In genomic region chr20:32236048-32236533, GRCh38 we compare ENCODE assay signal across 1 cellular context.
TF ChIP-seq lines count a peak whose summit lies in the region.

No MANE protein-coding gene starts in this region.

TF ChIP-seq in HepG2, 621 proteins besides CTCF, POLR2A, EP300 and RAD21 (continues in another document):
- TF ChIP-seq SRSF4 (IDR thresholded peaks at IDR 0.05; ENCODE audit: low read depth, low read length, poor library complexity, severe bottlenecking), result no peak
- no peak for TF ChIP-seq ARNT (IDR thresholded peaks at IDR 0.05)
- peak; percentile 2; the same call in 1 of the 2 replicates for TF ChIP-seq STAT6 (CRISPR knock-in tag; IDR thresholded peaks at IDR 0.05; ENCODE audit: borderline replicate concordance)
- TF ChIP-seq CC2D1A (CRISPR knock-in tag; IDR thresholded peaks at IDR 0.05), result no peak
- 0 out of 2 replicates have a peak, but pooled peaks have one; percentile 1 for TF ChIP-seq ZGPAT (CRISPR knock-in tag; IDR thresholded peaks at IDR 0.05)
- no peak for TF ChIP-seq SMARCE1 (IDR thresholded peaks at IDR 0.05; ENCODE audit: borderline replicate concordance)
- no peak for TF ChIP-seq NR3C1 (CRISPR knock-in tag; IDR thresholded peaks at IDR 0.05)
- no peak for TF ChIP-seq AKNA (CRISPR knock-in tag; IDR thresholded peaks at IDR 0.05; ENCODE audit: borderline replicate concordance)
- TF ChIP-seq RERE (CRISPR knock-in tag; IDR thresholded peaks at IDR 0.05; ENCODE audit: low read depth), result no peak
- no peak for TF ChIP-seq ZNF724P (CRISPR knock-in tag; IDR thresholded peaks at IDR 0.05; ENCODE audit: borderline replicate concordance)
- 0 out of 2 replicates have a peak, but pooled peaks have one; percentile 20 for TF ChIP-seq HNF1A (IDR thresholded peaks at IDR 0.05; ENCODE audit: low read depth)
- TF ChIP-seq HNF1A (CRISPR knock-in tag; IDR thresholded peaks at IDR 0.05; ENCODE audit: borderline replicate concordance), result no peak
- no peak for TF ChIP-seq ZNF503 (CRISPR knock-in tag; IDR thresholded peaks at IDR 0.05)
- no peak for TF ChIP-seq HOXA5 (CRISPR knock-in tag; IDR thresholded peaks at IDR 0.05)
- TF ChIP-seq ZNF318 (CRISPR knock-in tag; IDR thresholded peaks at IDR 0.05), result no peak
